8 cellular contexts compared by ENCODE assay signal in genomic region chr12:106773945-106774807, GRCh38. TPM values are rescaled to one million over a fixed set of nuclear protein-coding genes. Genes with fewer than 3 reads are reported as not detected.
DNase-seq lines count a peak whose midpoint lies in the region; ATAC-seq and TF ChIP-seq lines count a peak whose summit lies in the region.

A gene with protein sequence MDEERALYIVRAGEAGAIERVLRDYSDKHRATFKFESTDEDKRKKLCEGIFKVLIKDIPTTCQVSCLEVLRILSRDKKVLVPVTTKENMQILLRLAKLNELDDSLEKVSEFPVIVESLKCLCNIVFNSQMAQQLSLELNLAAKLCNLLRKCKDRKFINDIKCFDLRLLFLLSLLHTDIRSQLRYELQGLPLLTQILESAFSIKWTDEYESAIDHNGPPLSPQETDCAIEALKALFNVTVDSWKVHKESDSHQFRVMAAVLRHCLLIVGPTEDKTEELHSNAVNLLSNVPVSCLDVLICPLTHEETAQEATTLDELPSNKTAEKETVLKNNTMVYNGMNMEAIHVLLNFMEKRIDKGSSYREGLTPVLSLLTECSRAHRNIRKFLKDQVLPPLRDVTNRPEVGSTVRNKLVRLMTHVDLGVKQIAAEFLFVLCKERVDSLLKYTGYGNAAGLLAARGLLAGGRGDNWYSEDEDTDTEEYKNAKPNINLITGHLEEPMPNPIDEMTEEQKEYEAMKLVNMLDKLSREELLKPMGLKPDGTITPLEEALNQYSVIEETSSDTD (plus strand): TSS chr12:106774682. CDS start chr12:106774746, 64 bp downstream.

- ATAC-seq in HG03442 (IDR thresholded peaks at IDR 0.05; ENCODE audit: unreplicated experiment), result peak; percentile 89

- peaks cover 32% of the 10 kb centered on the region for H3K4me1 Mint-ChIP-seq in activated CD4-positive, alpha-beta T cell treated with anti-CD3 and anti-CD28 coated beads, Interleukin-2, amount 10 ng/mL, durations not matched to agents 24 days and 14 days

- DNase-seq in Ammon's horn (ENCODE audit: low spot score) (peak; percentile 98), GM19238 (ENCODE audit: insufficient read length, low spot score) (peak; percentile 77), NCI-H524 treated with DMSO at 0.1 percent for 48 hours (lab: John Stamatoyannopoulos, UW) (peak; percentile 89), coronary artery (ENCODE audit: low spot score) (peak; percentile 97), left kidney (ENCODE audit: low read depth, low spot score) (peak; percentile 100)
- DNase-seq in activated CD4-positive, alpha-beta T cell treated with anti-CD3 and anti-CD28 coated beads, Interleukin-2, amount 10 ng/mL, durations not matched to agents 24 days and 14 days, result peak; percentile 95
- DNase-seq in stimulated activated CD4-positive, alpha-beta T cell treated with anti-CD3 and anti-CD28 coated beads, Interleukin-2, amount 100 ng/mL, for 24 hours, result peak; percentile 83 to 86

- peak within 1 kb of the TSS; percentile 91 to 97 for H3K27ac ChIP-seq in coronary artery

- peaks cover 3% of the 10 kb centered on the region for H3K36me3 Mint-ChIP-seq in activated CD4-positive, alpha-beta T cell treated with anti-CD3 and anti-CD28 coated beads, Interleukin-2, amount 10 ng/mL, durations not matched to agents 24 days and 14 days (ENCODE audit: low read depth)

- peak within 1 kb of the TSS; percentile 98 for H3K4me3 ChIP-seq in coronary artery

- H3K27me3 Mint-ChIP-seq in activated CD4-positive, alpha-beta T cell treated with anti-CD3 and anti-CD28 coated beads, Interleukin-2, amount 10 ng/mL, durations not matched to agents 24 days and 14 days, result peaks cover 2% of the 10 kb centered on the region

- no peaks in the 10 kb centered on the region for H3K9me3 Mint-ChIP-seq in activated CD4-positive, alpha-beta T cell treated with anti-CD3 and anti-CD28 coated beads, Interleukin-2, amount 10 ng/mL, durations not matched to agents 24 days and 14 days

- intact Hi-C loops in activated CD4-positive, alpha-beta T cell treated with anti-CD3 and anti-CD28 coated beads, Interleukin-2, amount 10 ng/mL, durations not matched to agents 24 days and 14 days (cut with micrococcal nuclease), result loop anchor here (1.0 to 10.0 kb wide), 6 partner anchors 21 to 472 kb away; partner anchors contain the start of genes CRY1, TCP11L2 and TMEM263

- H3K27ac Mint-ChIP-seq in activated CD4-positive, alpha-beta T cell treated with anti-CD3 and anti-CD28 coated beads, Interleukin-2, amount 10 ng/mL, durations not matched to agents 24 days and 14 days, result peak within 1 kb of the TSS; percentile 96

- TF ChIP-seq CTCF in coronary artery (IDR thresholded peaks at IDR 0.05), result no peak

- peak within 1 kb of the TSS; percentile 98 for H3K4me3 Mint-ChIP-seq in activated CD4-positive, alpha-beta T cell treated with anti-CD3 and anti-CD28 coated beads, Interleukin-2, amount 10 ng/mL, durations not matched to agents 24 days and 14 days

RNA-seq across cellular contexts. Expression of the gene that starts here (rescaled TPM):
- total RNA-seq in activated CD4-positive, alpha-beta T cell treated with anti-CD3 and anti-CD28 coated beads, Interleukin-2, amount 10 ng/mL, durations not matched to agents 24 days and 14 days, result 13.6 and 14.9 TPM in 2 replicates

Comparison
In these comparisons a context has a peak if more than half of its experiments do, and no peak if none do; other contexts are left out.
1. Peak in every context shown above with its lines: DNase-seq, ATAC-seq, H3K4me3 ChIP-seq and H3K27ac ChIP-seq.